22 cellular contexts compared by ENCODE assay signal in the genomic region with DNA sequence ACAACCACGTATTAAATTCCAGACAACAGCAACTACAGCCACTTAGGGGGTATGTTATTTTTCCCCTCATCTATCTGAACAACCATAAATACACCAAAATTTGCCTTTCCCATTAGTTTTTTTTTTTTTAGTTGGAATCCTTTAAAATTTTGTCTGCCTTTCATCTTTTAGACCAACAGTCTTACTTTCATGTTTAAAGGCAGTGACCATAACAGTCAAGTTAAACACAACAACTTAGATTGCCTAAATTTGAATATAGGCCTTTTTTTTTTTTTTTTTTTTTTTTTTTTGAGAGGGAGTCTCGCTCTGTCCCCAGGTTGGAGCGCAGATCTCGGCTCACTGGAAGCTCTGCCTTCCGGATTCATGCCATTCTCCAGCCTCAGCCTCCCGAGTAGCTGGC. TPM values are rescaled to one million over a fixed set of nuclear protein-coding genes. Genes with fewer than 3 reads are reported as not detected.
DNase-seq lines count a peak whose midpoint lies in the region; ATAC-seq and TF ChIP-seq lines count a peak whose summit lies in the region.
"Had no signal": no experiment of that assay in that cellular context is flagged by ENCODE, and none has a peak within 500 bp of the region (broad histone marks: within the 10 kb centered on the region; RNA-seq: fewer than 3 reads in every experiment).

No MANE protein-coding gene starts in this region.

- no peaks in the 10 kb centered on the region for H3K9me3 ChIP-seq in Panc1 (ENCODE audit: control insufficient read depth, insufficient read depth, low read depth, low read length)
- H3K9me3 ChIP-seq in iPS-20b (ENCODE audit: insufficient read depth, low read depth, low read length): no peaks in the 10 kb centered on the region
- no peaks in the 10 kb centered on the region for H3K9me3 ChIP-seq in gastrocnemius medialis
- no peaks in the 10 kb centered on the region for H3K9me3 ChIP-seq in colonic mucosa
- no peaks in the 10 kb centered on the region for H3K9me3 ChIP-seq in ascending aorta
- H3K9me3 ChIP-seq: esophagus muscularis mucosa, MG63, upper lobe of right lung had no signal

- H3K4me3 ChIP-seq in Panc1 (ENCODE audit: low read depth in 2 of 2, low read length in 2 of 2) (no peak overlapping the region), iPS-20b (ENCODE audit: low read length) (peak overlapping the region; percentile 14; the same call in 1 of the 2 replicates), gastrocnemius medialis (no peak overlapping the region), foreskin fibroblast (ENCODE audit: low read depth in 1 of 2, low read length in 2 of 2) (no peak overlapping the region), colonic mucosa (no peak overlapping the region), ascending aorta (no peak overlapping the region)
- H3K4me3 ChIP-seq: esophagus muscularis mucosa, MG63 had no signal

- no peak overlapping the region for H3K27ac Mint-ChIP-seq in activated naive CD4-positive, alpha-beta T cell treated with anti-CD3 and anti-CD28 coated beads, Interleukin-2, amount 50 U/mL, for 24 hours
- no peak overlapping the region for H3K27ac Mint-ChIP-seq in activated naive CD4-positive, alpha-beta T cell treated with anti-CD3 and anti-CD28 coated beads, Interleukin-2, amount 50 U/mL, for 72 hours
- H3K27ac Mint-ChIP-seq: activated B cell treated with CpG ODN at 0.5 μM for 24 hours; activated CD4-positive, alpha-beta memory T cell treated with anti-CD3 and anti-CD28 coated beads, Interleukin-2, amount 10 ng/mL, durations not matched to agents 7 days and 5 days had no signal

- TF ChIP-seq POLR2A in gastrocnemius medialis (IDR thresholded peaks at IDR 0.05): no peak

- DNase-seq in activated naive CD4-positive, alpha-beta T cell treated with anti-CD3 and anti-CD28 coated beads, Interleukin-2, amount 50 U/mL, for 72 hours (ENCODE audit: low spot score in 2 of 2): no peak
- DNase-seq in Panc1 (ENCODE audit: low read depth, low spot score): no peak
- DNase-seq in gastrocnemius medialis: no peak
- no peak for DNase-seq in foreskin fibroblast
- no peak for DNase-seq in colonic mucosa
- no peak for DNase-seq in ascending aorta (ENCODE audit: low spot score in 2 of 2)
- DNase-seq: 8988T; activated B cell treated with CpG ODN at 0.5 μM for 24 hours; activated CD4-positive, alpha-beta memory T cell treated with anti-CD3 and anti-CD28 coated beads, Interleukin-2, amount 10 ng/mL, durations not matched to agents 7 days and 5 days; activated naive CD4-positive, alpha-beta T cell; activated T-cell treated with anti-CD3 and anti-CD28 coated beads for 4 hours; anterior cingulate cortex; effector CD4-positive, alpha-beta T cell; MG63; midbrain; NCI-H146; NCI-H774; retina; upper lobe of right lung had no signal

- intact Hi-C loops in Panc1 (cut with micrococcal nuclease; ENCODE audit: unreplicated experiment): no loop called here
- intact Hi-C loops in gastrocnemius medialis (cut with DNase I; ENCODE audit: low total_unique reads): loop anchor here (10.0 kb wide), 3 partner anchors 338 to 948 kb away; a partner anchor contains a TSS
- intact Hi-C loops in colonic mucosa (cut with DNase I): no loop called here
- intact Hi-C loops in ascending aorta (cut with DNase I): loop anchor here (10.0 kb wide), 1 partner anchor 492 kb away; a partner anchor contains a TSS

- no peak for ATAC-seq in activated naive CD4-positive, alpha-beta T cell treated with anti-CD3 and anti-CD28 coated beads, Interleukin-2, amount 50 U/mL, for 72 hours
- ATAC-seq in Panc1: no peak
- no peak for ATAC-seq in gastrocnemius medialis
- ATAC-seq: upper lobe of right lung had no signal

- peak overlapping the region; percentile 63 for H3K27ac ChIP-seq in Panc1 (ENCODE audit: low read length)
- no peak overlapping the region for H3K27ac ChIP-seq in iPS-20b (ENCODE audit: low read length)
- H3K27ac ChIP-seq in gastrocnemius medialis: peak overlapping the region; percentile 44 to 98 (median 86)
- no peak overlapping the region for H3K27ac ChIP-seq in colonic mucosa
- H3K27ac ChIP-seq in ascending aorta: no peak overlapping the region
- H3K27ac ChIP-seq: esophagus muscularis mucosa, upper lobe of right lung had no signal

- H3K27me3 Mint-ChIP-seq in activated naive CD4-positive, alpha-beta T cell treated with anti-CD3 and anti-CD28 coated beads, Interleukin-2, amount 50 U/mL, for 24 hours: no peaks in the 10 kb centered on the region
- H3K27me3 Mint-ChIP-seq: activated B cell treated with CpG ODN at 0.5 μM for 24 hours; activated CD4-positive, alpha-beta memory T cell treated with anti-CD3 and anti-CD28 coated beads, Interleukin-2, amount 10 ng/mL, durations not matched to agents 7 days and 5 days had no signal

- H3K27me3 ChIP-seq in Panc1 (ENCODE audit: control insufficient read depth, insufficient read depth, low read length) (no peaks in the 10 kb centered on the region), iPS-20b (ENCODE audit: insufficient read depth, low read length) (no peaks in the 10 kb centered on the region), gastrocnemius medialis (no peaks in the 10 kb centered on the region), colonic mucosa (no peaks in the 10 kb centered on the region), ascending aorta (no peaks in the 10 kb centered on the region)
- H3K27me3 ChIP-seq: esophagus muscularis mucosa, MG63, upper lobe of right lung had no signal

- peaks cover 67% of the 10 kb centered on the region for H3K4me1 Mint-ChIP-seq in activated naive CD4-positive, alpha-beta T cell treated with anti-CD3 and anti-CD28 coated beads, Interleukin-2, amount 50 U/mL, for 24 hours

- H3K9ac ChIP-seq in iPS-20b (ENCODE audit: low read depth, low read length) (no peak overlapping the region), colonic mucosa (ENCODE audit: low read depth in 2 of 2, low read length in 2 of 2) (peak overlapping the region in 1 of 2 donors; percentile 26)

- peaks cover 3% of the 10 kb centered on the region for H3K36me3 Mint-ChIP-seq in activated naive CD4-positive, alpha-beta T cell treated with anti-CD3 and anti-CD28 coated beads, Interleukin-2, amount 50 U/mL, for 24 hours
- H3K36me3 Mint-ChIP-seq in activated naive CD4-positive, alpha-beta T cell treated with anti-CD3 and anti-CD28 coated beads, Interleukin-2, amount 50 U/mL, for 72 hours: peaks cover 24 to 33% of the 10 kb centered on the region in 2 donors

- TF ChIP-seq CTCF in Panc1 (IDR thresholded peaks at IDR 0.05) (no peak), gastrocnemius medialis (IDR thresholded peaks at IDR 0.05 in 4 of 5, conservative IDR thresholded peaks at IDR 0.05 in 1 of 5) (no peak), foreskin fibroblast (IDR thresholded peaks at IDR 0.05; ENCODE audit: low read depth, low read length) (no peak), colonic mucosa (IDR thresholded peaks at IDR 0.05) (no peak), ascending aorta (IDR thresholded peaks at IDR 0.05) (no peak)

- in situ Hi-C loops in Panc1 (cut with HindIII; ENCODE audit: low pct_unique_long_range_greater_than_20kb, low sequenced_read_pairs): loop anchor here (25.0 kb wide), 1 partner anchor 179 kb away; no protein-coding TSS in a partner anchor
- in situ Hi-C loops in gastrocnemius medialis (cut with MboI; ENCODE audit: low sequenced_read_pairs in 4 of 4): loop anchor here in 1 of 4 donors (25.0 kb wide), 1 partner anchor 96 kb away; a partner anchor contains a TSS

- H3K4me3 Mint-ChIP-seq in activated naive CD4-positive, alpha-beta T cell treated with anti-CD3 and anti-CD28 coated beads, Interleukin-2, amount 50 U/mL, for 24 hours: peak overlapping the region; percentile 40
- H3K4me3 Mint-ChIP-seq: activated B cell treated with CpG ODN at 0.5 μM for 24 hours; activated CD4-positive, alpha-beta memory T cell treated with anti-CD3 and anti-CD28 coated beads, Interleukin-2, amount 10 ng/mL, durations not matched to agents 7 days and 5 days had no signal

- H3K36me3 ChIP-seq in Panc1 (ENCODE audit: control insufficient read depth, insufficient read depth, low read length) (peaks cover 8% of the 10 kb centered on the region), iPS-20b (ENCODE audit: insufficient read depth, low read depth, low read length) (no peaks in the 10 kb centered on the region), gastrocnemius medialis (no peaks in the 10 kb centered on the region), colonic mucosa (no peaks in the 10 kb centered on the region), ascending aorta (no peaks in the 10 kb centered on the region)
- H3K36me3 ChIP-seq: esophagus muscularis mucosa, upper lobe of right lung had no signal

- POLR2A ChIA-PET in Panc1 (lab: Charles Lee): interaction anchor here (0.6 kb wide), 1 partner anchor 521 kb away, joined by 3 read pairs; no protein-coding TSS in a partner anchor

- CTCF ChIA-PET in Panc1 (lab: Charles Lee): no interaction called here

- no TSS peak for BruUV-seq in Panc1 (replicated peaks; lab: Mats Ljungman, UMichigan)

- no peaks in the 10 kb centered on the region for H3K9me3 Mint-ChIP-seq in activated naive CD4-positive, alpha-beta T cell treated with anti-CD3 and anti-CD28 coated beads, Interleukin-2, amount 50 U/mL, for 24 hours
- no peaks in the 10 kb centered on the region for H3K9me3 Mint-ChIP-seq in activated naive CD4-positive, alpha-beta T cell treated with anti-CD3 and anti-CD28 coated beads, Interleukin-2, amount 50 U/mL, for 72 hours
- H3K9me3 Mint-ChIP-seq: activated B cell treated with CpG ODN at 0.5 μM for 24 hours; activated CD4-positive, alpha-beta memory T cell treated with anti-CD3 and anti-CD28 coated beads, Interleukin-2, amount 10 ng/mL, durations not matched to agents 7 days and 5 days had no signal

- H3K4me1 ChIP-seq in Panc1 (ENCODE audit: control insufficient read depth, insufficient read depth, low read length): peaks cover 66% of the 10 kb centered on the region
- H3K4me1 ChIP-seq in iPS-20b (ENCODE audit: insufficient read depth, low read length): peaks cover 39% of the 10 kb centered on the region
- peaks cover 63 to 66% of the 10 kb centered on the region in 2 donors for H3K4me1 ChIP-seq in gastrocnemius medialis
- H3K4me1 ChIP-seq in colonic mucosa: peaks cover 20% of the 10 kb centered on the region
- peaks cover 11 to 42% of the 10 kb centered on the region in 2 donors for H3K4me1 ChIP-seq in ascending aorta

RNA-seq across cellular contexts. Expression of a gene that starts 3.4 kb away (rescaled TPM):
- total RNA-seq in activated naive CD4-positive, alpha-beta T cell treated with anti-CD3 and anti-CD28 coated beads, Interleukin-2, amount 50 U/mL, for 72 hours: 100 to 1,000 TPM; 102 to 145 TPM
- total RNA-seq in Panc1 (2021; ENCODE audit: unreplicated experiment) (130 TPM), gastrocnemius medialis (10 to 100 TPM; 58.5 to 99.5 (median 81.8) TPM), colonic mucosa (100 to 1,000 TPM; 157 to 214 TPM), ascending aorta (161 TPM)
- 61.0 TPM for polyA plus RNA-seq in Panc1 (2012; ENCODE audit: insufficient read length)

RNA-seq across cellular contexts. Expression of a gene that starts 5.0 kb away (rescaled TPM):
- 10 to 100 TPM; 26.2 to 38.9 TPM for total RNA-seq in activated naive CD4-positive, alpha-beta T cell treated with anti-CD3 and anti-CD28 coated beads, Interleukin-2, amount 50 U/mL, for 72 hours
- total RNA-seq in Panc1 (2021; ENCODE audit: unreplicated experiment): 19.1 TPM
- polyA plus RNA-seq in Panc1 (2012; ENCODE audit: insufficient read length): 13.6 TPM
- total RNA-seq in gastrocnemius medialis: 10 to 100 TPM; 19.5 to 32.0 (median 22.0) TPM
- 10 to 100 TPM; 21.4 to 23.6 TPM for total RNA-seq in colonic mucosa
- 8.3 TPM for total RNA-seq in ascending aorta

RNA-seq across cellular contexts. Expression of a gene that starts 59.1 kb away (rescaled TPM):
- 1 to 10 TPM; 2.6 to 3.6 TPM for total RNA-seq in activated naive CD4-positive, alpha-beta T cell treated with anti-CD3 and anti-CD28 coated beads, Interleukin-2, amount 50 U/mL, for 72 hours
- 2.2 TPM for total RNA-seq in Panc1 (2021; ENCODE audit: unreplicated experiment)
- 1.1 TPM for polyA plus RNA-seq in Panc1 (2012; ENCODE audit: insufficient read length)
- 1 to 10 TPM in 2 of 4 donors, under 1 TPM in 2; 0.12 to 6.9 (median 0.60) TPM for total RNA-seq in gastrocnemius medialis
- total RNA-seq in colonic mucosa: 1 to 10 TPM; 1.8 to 2.4 TPM
- total RNA-seq in ascending aorta: not detected

Comparison
In these comparisons a context has a peak if more than half of its experiments do, and no peak if none do; other contexts are left out.
1. H3K27ac ChIP-seq: peak in Panc1 (single experiment) and gastrocnemius medialis (4 of 4); none in iPS-20b (single experiment), colonic mucosa (single experiment) and ascending aorta (0 of 2).
2. intact Hi-C loops: an anchor here in gastrocnemius medialis (10.0 kb wide) and ascending aorta (10.0 kb wide); none called in Panc1 and colonic mucosa.